Comparison of ENCODE assay signal across 18 cellular contexts in the genomic region with DNA sequence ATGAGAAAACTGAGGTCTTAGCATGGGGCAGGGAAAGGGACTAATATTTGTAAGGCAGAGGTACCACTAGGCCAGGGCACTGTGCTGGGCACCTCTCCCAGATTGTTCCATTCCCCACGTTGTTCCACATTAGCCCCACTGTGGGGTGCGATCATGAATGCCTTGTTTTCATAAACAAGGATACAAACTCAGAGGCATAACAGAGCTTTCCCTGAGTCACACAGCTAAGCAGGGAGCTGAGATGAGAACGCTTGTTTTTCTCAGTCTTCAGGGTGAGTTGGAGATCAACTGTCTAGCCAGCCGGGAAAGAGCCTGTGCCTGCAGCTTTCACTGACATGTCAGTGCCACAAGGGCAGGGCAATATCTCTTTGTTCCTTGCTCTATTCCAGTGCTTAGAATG. TPM values are rescaled to one million over a fixed set of nuclear protein-coding genes. Genes with fewer than 3 reads are reported as not detected.
DNase-seq lines count a peak whose midpoint lies in the region; ATAC-seq and TF ChIP-seq lines count a peak whose summit lies in the region.
"Had no signal": no experiment of that assay in that cellular context is flagged by ENCODE, and none has a peak within 500 bp of the region (broad histone marks: within the 10 kb centered on the region; RNA-seq: fewer than 3 reads in every experiment).

No MANE protein-coding gene starts in this region.

- H3K36me3 ChIP-seq in endodermal cell (ENCODE audit: control insufficient read depth, insufficient read depth, low read length) = no peaks in the 10 kb centered on the region
- no peaks in the 10 kb centered on the region for H3K36me3 ChIP-seq in osteoblast (ENCODE audit: insufficient read depth, low read length)
- H3K36me3 ChIP-seq in uterus = no peaks in the 10 kb centered on the region
- no peaks in the 10 kb centered on the region for H3K36me3 ChIP-seq in right lobe of liver
- H3K36me3 ChIP-seq: adrenal gland, BE2C, neural progenitor cell, thyroid gland had no signal

- 76 to 91% methylated on average over 2 to 4 of the region's 4 CpGs for WGBS in endodermal cell (ENCODE audit: insufficient coverage in 1 of 2, insufficient read length in 1 of 2), 2 experiments
- WGBS in right lobe of liver (ENCODE audit: insufficient coverage, low coverage, low lambda C conversion rate, missing lambda C conversion rate) = 68% methylated on average over 2 of the region's 4 CpGs

- no peak overlapping the region for H3K27ac Mint-ChIP-seq in endodermal cell
- H3K27ac Mint-ChIP-seq: activated CD4-positive, alpha-beta T cell treated with anti-CD3 and anti-CD28 coated beads, Interleukin-2, amount 10 ng/mL, durations not matched to agents 24 days and 14 days; mesothelial cell of epicardium; neural progenitor cell had no signal

- H3K4me1 ChIP-seq in endodermal cell (ENCODE audit: control insufficient read depth, insufficient read depth, low read length) (no peaks in the 10 kb centered on the region), osteoblast (ENCODE audit: insufficient read depth, low read length) (peaks cover 30% of the 10 kb centered on the region), uterus (peaks cover 8 to 19% of the 10 kb centered on the region in 2 donors), right lobe of liver (no peaks in the 10 kb centered on the region)
- H3K4me1 ChIP-seq: adrenal gland, BE2C, neural progenitor cell, thyroid gland had no signal

- H3K9ac ChIP-seq in endodermal cell (ENCODE audit: extremely low read depth, low read length, poor library complexity, severe bottlenecking) = no peak overlapping the region
- H3K9ac ChIP-seq: neural progenitor cell had no signal

- peak overlapping the region; percentile 60 for H3K27ac ChIP-seq in angular gyrus (ENCODE audit: low read depth, low read length)
- H3K27ac ChIP-seq in endodermal cell (ENCODE audit: low read depth, low read length) = no peak overlapping the region
- H3K27ac ChIP-seq in osteoblast (ENCODE audit: low read depth, low read length) = peak overlapping the region; percentile 98
- H3K27ac ChIP-seq in uterus = peak overlapping the region; percentile 87 to 98
- H3K27ac ChIP-seq in right lobe of liver = no peak overlapping the region
- H3K27ac ChIP-seq: neural progenitor cell, thyroid gland had no signal

- H4K20me1 ChIP-seq in osteoblast (ENCODE audit: insufficient read depth, low read length) = no peaks in the 10 kb centered on the region

- no peaks in the 10 kb centered on the region for H3K9me3 ChIP-seq in endodermal cell (ENCODE audit: control insufficient read depth, low read length)
- H3K9me3 ChIP-seq in osteoblast (ENCODE audit: low read depth, low read length) = no peaks in the 10 kb centered on the region
- H3K9me3 ChIP-seq in uterus = no peaks in the 10 kb centered on the region
- no peaks in the 10 kb centered on the region for H3K9me3 ChIP-seq in right lobe of liver
- H3K9me3 ChIP-seq: adrenal gland, BE2C, thyroid gland had no signal

- peak overlapping the region; percentile 65 for H3K4me2 ChIP-seq in osteoblast (ENCODE audit: insufficient read depth, low read length)
- H3K4me2 ChIP-seq: neural progenitor cell had no signal

- ATAC-seq in right lobe of liver (no peak), GM18511 (IDR thresholded peaks at IDR 0.05; ENCODE audit: unreplicated experiment) (no peak)

- no peak overlapping the region for H3K4me3 Mint-ChIP-seq in endodermal cell
- H3K4me3 Mint-ChIP-seq: activated CD4-positive, alpha-beta T cell treated with anti-CD3 and anti-CD28 coated beads, Interleukin-2, amount 10 ng/mL, durations not matched to agents 24 days and 14 days; mesothelial cell of epicardium had no signal

- no peaks in the 10 kb centered on the region for H3K27me3 ChIP-seq in endodermal cell (ENCODE audit: control insufficient read depth, insufficient read depth, low read length, poor library complexity, severe bottlenecking)
- no peaks in the 10 kb centered on the region for H3K27me3 ChIP-seq in osteoblast (ENCODE audit: insufficient read depth, low read length)
- no peaks in the 10 kb centered on the region for H3K27me3 ChIP-seq in uterus
- H3K27me3 ChIP-seq in right lobe of liver = no peaks in the 10 kb centered on the region
- H3K27me3 ChIP-seq: adrenal gland, BE2C, neural progenitor cell, thyroid gland had no signal

- no peak for TF ChIP-seq POLR2A in uterus (IDR thresholded peaks at IDR 0.05)
- no peak for TF ChIP-seq POLR2A in right lobe of liver (IDR thresholded peaks at IDR 0.05)

- intact Hi-C loops in uterus (cut with DNase I; ENCODE audit: low total_unique reads) (no loop called here), right lobe of liver (cut with DNase I) (no loop called here)

- TF ChIP-seq CTCF in endodermal cell (conservative IDR thresholded peaks at IDR 0.05) (no peak), osteoblast (IDR thresholded peaks at IDR 0.05; ENCODE audit: extremely low read depth, low read depth, low read length) (no peak), uterus (IDR thresholded peaks at IDR 0.05) (no peak), right lobe of liver (IDR thresholded peaks at IDR 0.05) (no peak)

- DNase-seq in endodermal cell = peak; percentile 36
- peak; percentile 51 for DNase-seq in osteoblast (ENCODE audit: insufficient read length, low spot score, missing footprints)
- DNase-seq in uterus = no peak
- no peak for DNase-seq in right lobe of liver
- DNase-seq in foreskin melanocyte = no peak
- DNase-seq: activated CD4-positive, alpha-beta T cell treated with anti-CD3 and anti-CD28 coated beads, Interleukin-2, amount 10 ng/mL, durations not matched to agents 24 days and 14 days; activated CD8-positive, alpha-beta memory T cell treated with anti-CD3 and anti-CD28 coated beads, Interleukin-2, amount 50 U/mL, for 48 hours; activated effector memory CD4-positive, alpha-beta T cell treated with anti-CD3 and anti-CD28 coated beads, Interleukin-2, amount 50 U/mL, for 16 hours; adrenal gland; BE2C; foreskin fibroblast; NCI-H1436 treated with DMSO at 0.1 percent for 48 hours; NCI-H524 treated with DMSO at 0.1 percent for 48 hours; thyroid gland had no signal

- H3K36me3 Mint-ChIP-seq in endodermal cell (ENCODE audit: low read depth) = no peaks in the 10 kb centered on the region
- H3K36me3 Mint-ChIP-seq: mesothelial cell of epicardium, neural progenitor cell had no signal

- no peaks in the 10 kb centered on the region for H3K9me3 Mint-ChIP-seq in endodermal cell
- H3K9me3 Mint-ChIP-seq: activated CD4-positive, alpha-beta T cell treated with anti-CD3 and anti-CD28 coated beads, Interleukin-2, amount 10 ng/mL, durations not matched to agents 24 days and 14 days; mesothelial cell of epicardium; neural progenitor cell had no signal

- no peaks in the 10 kb centered on the region for H3K4me1 Mint-ChIP-seq in endodermal cell
- H3K4me1 Mint-ChIP-seq: activated CD4-positive, alpha-beta T cell treated with anti-CD3 and anti-CD28 coated beads, Interleukin-2, amount 10 ng/mL, durations not matched to agents 24 days and 14 days; neural progenitor cell had no signal

- H3K79me2 ChIP-seq in osteoblast (ENCODE audit: insufficient read depth, low read length) = no peaks in the 10 kb centered on the region

- H2AFZ ChIP-seq in osteoblast (ENCODE audit: low read length) = peak overlapping the region; percentile 70
- H2AFZ ChIP-seq: neural progenitor cell had no signal

- H3K4me3 ChIP-seq in endodermal cell (ENCODE audit: low read length) = no peak overlapping the region
- peak overlapping the region; percentile 44 for H3K4me3 ChIP-seq in osteoblast (ENCODE audit: insufficient read depth, low read length)
- H3K4me3 ChIP-seq in uterus = no peak overlapping the region
- no peak overlapping the region for H3K4me3 ChIP-seq in right lobe of liver
- H3K4me3 ChIP-seq: adrenal gland, neural progenitor cell, thyroid gland had no signal

- peaks cover 2% of the 10 kb centered on the region for H3K27me3 Mint-ChIP-seq in endodermal cell (ENCODE audit: insufficient read depth)

RNA-seq across cellular contexts. Expression of a gene that starts 47.9 kb away (rescaled TPM):
- total RNA-seq in endodermal cell (1 to 10 TPM in 1 of 2 donors, under 1 TPM in 1; 0.35 to 1.4 TPM), osteoblast (567 and 697 TPM in 2 replicates), uterus (100 to 1,000 TPM in 1 of 4 donors, 10 to 100 TPM in 3; 37.3 to 106 (median 61.1) TPM), right lobe of liver (1 to 10 TPM in 1 of 6 experiments, under 1 TPM in 5; 0.51 to 1.4 (median 0.73) TPM)
- 1.8 TPM for polyA plus RNA-seq in endodermal cell (2013, experiment 1 of 2)
- 1.3 TPM for polyA plus RNA-seq in endodermal cell (2013, experiment 2 of 2)

Comparison
In these comparisons a context has a peak if more than half of its experiments do, and no peak if none do; other contexts are left out.
1. H3K27ac ChIP-seq: peak in angular gyrus (single experiment), osteoblast (single experiment) and uterus (2 of 2); none in endodermal cell (single experiment) and right lobe of liver (0 of 3).
2. DNase-seq: peak in endodermal cell (single experiment) and osteoblast (single experiment); none in uterus (0 of 2), right lobe of liver (0 of 3) and foreskin melanocyte (single experiment).
3. RNA of a gene that starts 47.9 kb away (total RNA-seq): 567 to 697 TPM in osteoblast and 37.3 to 106 TPM in uterus; 0.35 to 1.4 TPM in endodermal cell and 0.51 to 1.4 TPM in right lobe of liver; every median in the first group is over 10 times any median in the second.